23 cellular contexts compared by ENCODE assay signal in genomic region chr14:24256960-24257359, GRCh38. TPM values are rescaled to one million over a fixed set of nuclear protein-coding genes. Genes with fewer than 3 reads are reported as not detected.
DNase-seq lines count a peak whose midpoint lies in the region; ATAC-seq, FAIRE-seq and TF ChIP-seq lines count a peak whose summit lies in the region.
"Had no signal": no experiment of that assay in that cellular context is flagged by ENCODE, and none has a peak within 500 bp of the region (broad histone marks: within the 10 kb centered on the region; RNA-seq: fewer than 3 reads in every experiment).

No MANE protein-coding gene starts in this region.

- TF ChIP-seq CTCF in K562 (IDR thresholded peaks at IDR 0.05 in 2 of 3, conservative IDR thresholded peaks at IDR 0.05 in 1 of 3; ENCODE audit: insufficient read depth in 2 of 3, low read depth in 1 of 3, low read length in 3 of 3): no peak
- no peak for TF ChIP-seq CTCF in neural progenitor cell (IDR thresholded peaks at IDR 0.05)
- no peak for TF ChIP-seq CTCF in type B pancreatic cell (conservative IDR thresholded peaks at IDR 0.05)

- H2AFZ ChIP-seq in K562 (ENCODE audit: low read depth, low read length) (no peak overlapping the region), neural progenitor cell (replicated peaks) (no peak overlapping the region)

- H3K9ac ChIP-seq in K562 (ENCODE audit: insufficient read depth in 1 of 2, low read depth in 2 of 2, low read length in 2 of 2): peak overlapping the region; percentile 44 to 79; a peak in 3 of 4 replicates
- no peak overlapping the region for H3K9ac ChIP-seq in neural progenitor cell

- DNase-seq in left cardiac atrium (peak; percentile 18), Right ventricle myocardium superior (no peak), K562 (ENCODE audit: extremely low read depth in 1 of 4, low spot score in 3 of 4) (no peak), neural progenitor cell (ENCODE audit: low spot score) (no peak), type B pancreatic cell (ENCODE audit: extremely low spot score, unreplicated experiment) (no peak)
- DNase-seq in activated T-cell treated with anti-CD3 and anti-CD28 coated beads, Interleukin-2, amount 50 U/mL, for 72 hours: no peak
- DNase-seq in activated naive CD8-positive, alpha-beta T cell treated with anti-CD3 and anti-CD28 coated beads, Interleukin-2, amount 50 U/mL, for 24 hours: no peak
- DNase-seq: DMS53, GDM1, MV-4-11, NCI-H1105 treated with DMSO at 0.1 percent for 48 hours, NCI-H2081, NCI-H2171 treated with DMSO at 0.1 percent for 48 hours, NCI-H526, SHP77 treated with DMSO at 0.1 percent for 48 hours had no signal

- H3K27me3 ChIP-seq in K562 (ENCODE audit: control insufficient read depth in 2 of 2, insufficient read depth in 2 of 2, low read length in 2 of 2) (no peaks in the 10 kb centered on the region), neural progenitor cell (no peaks in the 10 kb centered on the region)

- H3K27ac Mint-ChIP-seq in neural progenitor cell (peak overlapping the region; percentile 39), type B pancreatic cell (peak overlapping the region; percentile 59)
- H3K27ac Mint-ChIP-seq in activated T-cell treated with anti-CD3 and anti-CD28 coated beads, Interleukin-2, amount 50 U/mL, for 72 hours: no peak overlapping the region
- H3K27ac Mint-ChIP-seq in activated naive CD8-positive, alpha-beta T cell treated with anti-CD3 and anti-CD28 coated beads, Interleukin-2, amount 50 U/mL, for 24 hours: no peak overlapping the region
- H3K27ac Mint-ChIP-seq: B cell had no signal

- H3K36me3 Mint-ChIP-seq in neural progenitor cell: no peaks in the 10 kb centered on the region
- no peaks in the 10 kb centered on the region for H3K36me3 Mint-ChIP-seq in type B pancreatic cell
- no peaks in the 10 kb centered on the region for H3K36me3 Mint-ChIP-seq in activated T-cell treated with anti-CD3 and anti-CD28 coated beads, Interleukin-2, amount 50 U/mL, for 72 hours (ENCODE audit: insufficient read depth in 2 of 2)
- H3K36me3 Mint-ChIP-seq in activated naive CD8-positive, alpha-beta T cell treated with anti-CD3 and anti-CD28 coated beads, Interleukin-2, amount 50 U/mL, for 24 hours (ENCODE audit: low read depth): peaks cover 1% of the 10 kb centered on the region

- no peak overlapping the region for H3K4me3 ChIP-seq in K562
- no peak overlapping the region for H3K4me3 ChIP-seq in neural progenitor cell
- H3K4me3 ChIP-seq: SK-N-MC had no signal

- peak overlapping the region; percentile 62 for H3K27ac ChIP-seq in K562 (ENCODE audit: extremely low read depth, low read depth, low read length)
- no peak overlapping the region for H3K27ac ChIP-seq in neural progenitor cell
- H3K27ac ChIP-seq: SK-N-MC had no signal

- no peak for TF ChIP-seq EP300 in K562 (IDR thresholded peaks at IDR 0.05; ENCODE audit: low read length)

- H3F3A ChIP-seq in neural progenitor cell (ENCODE audit: low read depth): no peaks in the 10 kb centered on the region

- no peak for TF ChIP-seq POLR2A in K562 (conservative IDR thresholded peaks at IDR 0.05)

- no peak overlapping the region for H3K4me3 Mint-ChIP-seq in neural progenitor cell
- H3K4me3 Mint-ChIP-seq in type B pancreatic cell: no peak overlapping the region
- no peak overlapping the region for H3K4me3 Mint-ChIP-seq in activated T-cell treated with anti-CD3 and anti-CD28 coated beads, Interleukin-2, amount 50 U/mL, for 72 hours
- no peak overlapping the region for H3K4me3 Mint-ChIP-seq in activated naive CD8-positive, alpha-beta T cell treated with anti-CD3 and anti-CD28 coated beads, Interleukin-2, amount 50 U/mL, for 24 hours
- H3K4me3 Mint-ChIP-seq: B cell, CD14-positive monocyte had no signal

- FAIRE-seq in K562 (lab: Jason Lieb, UNC): no peak
- FAIRE-seq: A204.1, GM19239, H1 had no signal

- H3K4me1 ChIP-seq in K562 (replicated peaks in 1 of 2; ENCODE audit: control insufficient read depth in 2 of 2, insufficient read depth in 2 of 2, low read length in 2 of 2) (peaks cover 22 to 59% of the 10 kb centered on the region in 2 experiments; a peak in 4 of 5 replicates), neural progenitor cell (no peaks in the 10 kb centered on the region)

- H3K4me1 Mint-ChIP-seq in neural progenitor cell (no peaks in the 10 kb centered on the region), type B pancreatic cell (ENCODE audit: unreplicated experiment) (no peaks in the 10 kb centered on the region)
- no peaks in the 10 kb centered on the region for H3K4me1 Mint-ChIP-seq in activated T-cell treated with anti-CD3 and anti-CD28 coated beads, Interleukin-2, amount 50 U/mL, for 72 hours (ENCODE audit: low read depth)
- no peaks in the 10 kb centered on the region for H3K4me1 Mint-ChIP-seq in activated naive CD8-positive, alpha-beta T cell treated with anti-CD3 and anti-CD28 coated beads, Interleukin-2, amount 50 U/mL, for 24 hours
- H3K4me1 Mint-ChIP-seq: B cell, CD14-positive monocyte had no signal

- H3K9me3 ChIP-seq in K562 (replicated peaks; ENCODE audit: control insufficient read depth, insufficient read depth, low read depth, low read length) (no peaks in the 10 kb centered on the region), neural progenitor cell (ENCODE audit: low read depth) (no peaks in the 10 kb centered on the region)

- peak overlapping the region; percentile 67 for H3K4me2 ChIP-seq in K562 (ENCODE audit: insufficient read depth, low read length)
- no peak overlapping the region for H3K4me2 ChIP-seq in neural progenitor cell

- no TSS peak for BruUV-seq in K562 (replicated peaks; lab: Mats Ljungman, UMichigan)

- H3K36me3 ChIP-seq in K562 (ENCODE audit: control insufficient read depth, insufficient read depth, low read length) (no peaks in the 10 kb centered on the region; the same call in 1 of the 3 replicates), neural progenitor cell (no peaks in the 10 kb centered on the region)

- H3K9me3 Mint-ChIP-seq in neural progenitor cell (no peaks in the 10 kb centered on the region), type B pancreatic cell (no peaks in the 10 kb centered on the region)
- no peaks in the 10 kb centered on the region for H3K9me3 Mint-ChIP-seq in activated T-cell treated with anti-CD3 and anti-CD28 coated beads, Interleukin-2, amount 50 U/mL, for 72 hours
- no peaks in the 10 kb centered on the region for H3K9me3 Mint-ChIP-seq in activated naive CD8-positive, alpha-beta T cell treated with anti-CD3 and anti-CD28 coated beads, Interleukin-2, amount 50 U/mL, for 24 hours
- H3K9me3 Mint-ChIP-seq: CD14-positive monocyte had no signal

- CTCF ChIA-PET in K562 (lab: Yijun Ruan, JAX; ENCODE audit: low intra/inter-chr PET ratio): no interaction called here

- no peak for TF ChIP-seq RAD21 in K562 (CRISPR knock-in tag; conservative IDR thresholded peaks at IDR 0.05 in 1 of 2, IDR thresholded peaks at IDR 0.05 in 1 of 2)

- no peaks in the 10 kb centered on the region for H3K79me2 ChIP-seq in K562 (ENCODE audit: control insufficient read depth, insufficient read depth, low read length)
- H3K79me2 ChIP-seq in neural progenitor cell (ENCODE audit: low read depth): no peaks in the 10 kb centered on the region

- POLR2A ChIA-PET in K562 (lab: Yijun Ruan, JAX): interaction anchor here (0.7 to 1.6 kb wide), 7 partner anchors 8 to 51 kb away, joined by 3 to 7 read pairs (median 4); partner anchors contain the start of genes CIDEB, DHRS1, NOP9 and RABGGTA

- peaks cover 4% of the 10 kb centered on the region for H3K27me3 Mint-ChIP-seq in neural progenitor cell (ENCODE audit: insufficient read depth, low read depth)
- no peaks in the 10 kb centered on the region for H3K27me3 Mint-ChIP-seq in type B pancreatic cell
- H3K27me3 Mint-ChIP-seq in activated T-cell treated with anti-CD3 and anti-CD28 coated beads, Interleukin-2, amount 50 U/mL, for 72 hours (ENCODE audit: low read depth): no peaks in the 10 kb centered on the region
- H3K27me3 Mint-ChIP-seq in activated naive CD8-positive, alpha-beta T cell treated with anti-CD3 and anti-CD28 coated beads, Interleukin-2, amount 50 U/mL, for 24 hours: no peaks in the 10 kb centered on the region
- H3K27me3 Mint-ChIP-seq: B cell had no signal

- 33% methylated on average over 3 of the region's 4 CpGs for WGBS in K562 (ENCODE audit: insufficient coverage, low coverage, missing lambda C conversion rate)

- ATAC-seq in left cardiac atrium (no peak), Right ventricle myocardium superior (ENCODE audit: poor library complexity) (no peak), K562 (no peak; the same call in 1 of the 3 replicates), GM21619 (IDR thresholded peaks at IDR 0.05; ENCODE audit: unreplicated experiment) (no peak)
- no peak for ATAC-seq in activated T-cell treated with anti-CD3 and anti-CD28 coated beads, Interleukin-2, amount 50 U/mL, for 72 hours (replicated peaks in 1 of 2)
- ATAC-seq in activated naive CD8-positive, alpha-beta T cell treated with anti-CD3 and anti-CD28 coated beads, Interleukin-2, amount 50 U/mL, for 24 hours: no peak
- ATAC-seq: HCT116 had no signal

- no peaks in the 10 kb centered on the region for H3K9me1 ChIP-seq in K562 (ENCODE audit: control insufficient read depth, insufficient read depth, low read length)

- in situ Hi-C loops in K562 (cut with MboI): no loop called here

- H4K20me1 ChIP-seq in K562 (replicated peaks; ENCODE audit: control insufficient read depth, insufficient read depth, low read length) (no peaks in the 10 kb centered on the region), neural progenitor cell (ENCODE audit: low read depth) (no peaks in the 10 kb centered on the region)

- intact Hi-C loops in left cardiac atrium (cut with DNase I) (no loop called here), Right ventricle myocardium superior (cut with DNase I) (loop anchor here (5.0 kb wide), 1 partner anchor 35 kb away; no protein-coding TSS in a partner anchor), K562 (cut with micrococcal nuclease) (no loop called here)

RNA-seq across cellular contexts. Expression of gene TGM1, which starts 6.0 kb away (rescaled TPM):
- total RNA-seq in left cardiac atrium: 1 to 10 TPM; 5.5 to 6.4 TPM
- total RNA-seq in Right ventricle myocardium superior: 1.1 TPM
- 12.3 and 30.0 TPM in 2 replicates for total RNA-seq in K562 (2011; cell fraction: chromatin; rRNA removed; ENCODE audit: low replicate concordance)
- total RNA-seq in K562 (2011; cell fraction: nucleolus; rRNA removed): 15.0 and 17.6 TPM in 2 replicates
- total RNA-seq in K562 (2011; cell fraction: nucleoplasm; rRNA removed): 9.9 and 10.5 TPM in 2 replicates
- 1.0 and 1.7 TPM in 2 replicates for total RNA-seq in K562 (2014; rRNA removed)
- 0.19 and 0.29 TPM in 2 replicates for total RNA-seq in K562 (2014; rRNA removed; fragmentation: Illumina TruSeq; extraction: Trizol)
- total RNA-seq in K562 (2015; rRNA removed; fragmentation: Illumina TruSeq; extraction: Trizol): 0.40 and 0.45 TPM in 2 replicates
- 0.63 and 2.4 TPM in 2 replicates for total RNA-seq in K562 (2021)
- 1.0 and 2.1 TPM in 2 replicates for polyA plus RNA-seq in K562 (2011; rRNA removed)
- 1.5 and 2.1 TPM in 2 replicates for polyA plus RNA-seq in K562 (2011; cell fraction: cytosol; rRNA removed)
- polyA plus RNA-seq in K562 (2011; cell fraction: nucleus; rRNA removed): 18.7 and 21.7 TPM in 2 replicates
- 0.61 and 1.5 TPM in 2 replicates for polyA plus RNA-seq in K562 (2012)
- polyA plus RNA-seq in K562 (2014; fragmentation: Illumina TruSeq; extraction: Trizol): 0.83 and 0.88 TPM in 2 replicates
- under 1 TPM; 0.13 to 0.20 TPM for polyA plus RNA-seq in K562 (2014; fragmentation: Nextera tagmentation; extraction: Ambion mirVana)
- polyA plus RNA-seq in K562 (2014; rRNA removed): 0.76 and 4.4 TPM in 2 replicates
- polyA minus RNA-seq in K562 (2011; rRNA and poly(A)+ RNA removed): 0.28 and 0.66 TPM in 2 replicates
- polyA minus RNA-seq in K562 (2011; cell fraction: cytosol; rRNA and poly(A)+ RNA removed): not detected in 2 replicates
- 3.5 and 3.7 TPM in 2 replicates for polyA minus RNA-seq in K562 (2011; cell fraction: nucleus; rRNA and poly(A)+ RNA removed)
- total RNA-seq in neural progenitor cell (ENCODE audit: low replicate concordance): 2.6 and 4.9 TPM in 2 replicates
- 10.1 and 16.6 TPM in 2 replicates for total RNA-seq in type B pancreatic cell (ENCODE audit: low replicate concordance)
- total RNA-seq in activated T-cell treated with anti-CD3 and anti-CD28 coated beads, Interleukin-2, amount 50 U/mL, for 72 hours: 10 to 100 TPM in 1 of 2 donors, 1 to 10 TPM in 1; 9.3 to 14.0 TPM
- polyA plus RNA-seq: CD14-positive monocyte had no signal

RNA-seq across cellular contexts. Expression of gene RABGGTA, which starts 14.4 kb away (rescaled TPM):
- total RNA-seq in left cardiac atrium (10 to 100 TPM; 16.1 to 18.6 TPM), Right ventricle myocardium superior (20.3 TPM), K562 (2014; rRNA removed) (15.9 and 18.7 TPM in 2 replicates), K562 (2014; rRNA removed; fragmentation: Illumina TruSeq; extraction: Trizol) (4.2 and 4.5 TPM in 2 replicates), K562 (2015; rRNA removed; fragmentation: Illumina TruSeq; extraction: Trizol) (8.8 and 9.4 TPM in 2 replicates), K562 (2021) (19.2 and 21.0 TPM in 2 replicates), neural progenitor cell (ENCODE audit: low replicate concordance) (7.1 and 22.9 TPM in 2 replicates), type B pancreatic cell (ENCODE audit: low replicate concordance) (31.1 and 39.2 TPM in 2 replicates)
- 42.3 and 150 TPM in 2 replicates for total RNA-seq in K562 (2011; cell fraction: chromatin; rRNA removed; ENCODE audit: low replicate concordance)
- 101 TPM in 2 replicates for total RNA-seq in K562 (2011; cell fraction: nucleolus; rRNA removed)
- total RNA-seq in K562 (2011; cell fraction: nucleoplasm; rRNA removed): 64.9 and 65.0 TPM in 2 replicates
- polyA plus RNA-seq in K562 (2011; rRNA removed) (9.6 and 30.0 TPM in 2 replicates), K562 (2014; fragmentation: Illumina TruSeq; extraction: Trizol) (15.4 and 18.1 TPM in 2 replicates), K562 (2014; fragmentation: Nextera tagmentation; extraction: Ambion mirVana) (10 to 100 TPM; 20.3 to 24.2 TPM), K562 (2014; rRNA removed) (15.5 and 16.5 TPM in 2 replicates)
- polyA plus RNA-seq in K562 (2011; cell fraction: cytosol; rRNA removed): 22.7 and 32.3 TPM in 2 replicates
- 122 and 134 TPM in 2 replicates for polyA plus RNA-seq in K562 (2011; cell fraction: nucleus; rRNA removed)
- 16.4 and 32.0 TPM in 2 replicates for polyA plus RNA-seq in K562 (2012)
- 13.1 and 19.4 TPM in 2 replicates for polyA minus RNA-seq in K562 (2011; rRNA and poly(A)+ RNA removed)
- 18.9 and 20.4 TPM in 2 replicates for polyA minus RNA-seq in K562 (2011; cell fraction: cytosol; rRNA and poly(A)+ RNA removed)
- 40.7 and 53.3 TPM in 2 replicates for polyA minus RNA-seq in K562 (2011; cell fraction: nucleus; rRNA and poly(A)+ RNA removed)
- total RNA-seq in activated T-cell treated with anti-CD3 and anti-CD28 coated beads, Interleukin-2, amount 50 U/mL, for 72 hours: 10 to 100 TPM; 53.8 to 56.2 TPM

RNA-seq across cellular contexts. Expression of gene TINF2, which starts 14.5 kb away (rescaled TPM):
- total RNA-seq in left cardiac atrium (10 to 100 TPM; 45.3 to 49.2 TPM), Right ventricle myocardium superior (28.7 TPM), K562 (2014; rRNA removed) (13.8 and 19.3 TPM in 2 replicates), K562 (2014; rRNA removed; fragmentation: Illumina TruSeq; extraction: Trizol) (20.2 and 21.5 TPM in 2 replicates), K562 (2015; rRNA removed; fragmentation: Illumina TruSeq; extraction: Trizol) (18.6 and 19.0 TPM in 2 replicates), K562 (2021) (20.9 and 24.1 TPM in 2 replicates), neural progenitor cell (ENCODE audit: low replicate concordance) (32.6 and 42.5 TPM in 2 replicates), type B pancreatic cell (ENCODE audit: low replicate concordance) (41.0 and 58.6 TPM in 2 replicates)
- total RNA-seq in K562 (2011; cell fraction: chromatin; rRNA removed; ENCODE audit: low replicate concordance): 21.0 and 30.8 TPM in 2 replicates
- total RNA-seq in K562 (2011; cell fraction: nucleolus; rRNA removed): 23.3 and 23.8 TPM in 2 replicates
- 18.8 and 21.9 TPM in 2 replicates for total RNA-seq in K562 (2011; cell fraction: nucleoplasm; rRNA removed)
- polyA plus RNA-seq in K562 (2011; rRNA removed) (15.6 and 18.5 TPM in 2 replicates), K562 (2014; fragmentation: Illumina TruSeq; extraction: Trizol) (31.5 and 33.8 TPM in 2 replicates), K562 (2014; fragmentation: Nextera tagmentation; extraction: Ambion mirVana) (10 to 100 TPM in 1 of 2 experiments, 1 to 10 TPM in 1; 9.7 to 11.3 TPM), K562 (2014; rRNA removed) (12.0 and 14.9 TPM in 2 replicates)
- 13.3 and 15.7 TPM in 2 replicates for polyA plus RNA-seq in K562 (2011; cell fraction: cytosol; rRNA removed)
- polyA plus RNA-seq in K562 (2011; cell fraction: nucleus; rRNA removed): 29.9 and 31.3 TPM in 2 replicates
- 21.8 and 23.9 TPM in 2 replicates for polyA plus RNA-seq in K562 (2012)
- polyA minus RNA-seq in K562 (2011; rRNA and poly(A)+ RNA removed): 8.1 and 9.1 TPM in 2 replicates
- polyA minus RNA-seq in K562 (2011; cell fraction: cytosol; rRNA and poly(A)+ RNA removed): 5.2 and 5.6 TPM in 2 replicates
- polyA minus RNA-seq in K562 (2011; cell fraction: nucleus; rRNA and poly(A)+ RNA removed): 11.3 and 14.3 TPM in 2 replicates
- total RNA-seq in activated T-cell treated with anti-CD3 and anti-CD28 coated beads, Interleukin-2, amount 50 U/mL, for 72 hours: 100 to 1,000 TPM in 1 of 2 donors, 10 to 100 TPM in 1; 87.7 to 103 TPM

RNA-seq across cellular contexts. Expression of gene GMPR2, which starts 24.2 kb away (rescaled TPM):
- total RNA-seq in left cardiac atrium (10 to 100 TPM; 24.1 to 34.1 TPM), Right ventricle myocardium superior (26.2 TPM), K562 (2014; rRNA removed) (37.9 and 40.0 TPM in 2 replicates), K562 (2014; rRNA removed; fragmentation: Illumina TruSeq; extraction: Trizol) (35.9 and 38.7 TPM in 2 replicates), K562 (2015; rRNA removed; fragmentation: Illumina TruSeq; extraction: Trizol) (29.0 and 30.5 TPM in 2 replicates), K562 (2021) (32.6 and 35.2 TPM in 2 replicates), neural progenitor cell (ENCODE audit: low replicate concordance) (98.4 and 101 TPM in 2 replicates), type B pancreatic cell (ENCODE audit: low replicate concordance) (53.6 and 66.6 TPM in 2 replicates)
- 55.4 and 58.6 TPM in 2 replicates for total RNA-seq in K562 (2011; cell fraction: chromatin; rRNA removed; ENCODE audit: low replicate concordance)
- 42.4 and 43.9 TPM in 2 replicates for total RNA-seq in K562 (2011; cell fraction: nucleolus; rRNA removed)
- 34.0 and 44.4 TPM in 2 replicates for total RNA-seq in K562 (2011; cell fraction: nucleoplasm; rRNA removed)
- polyA plus RNA-seq in K562 (2011; rRNA removed) (36.3 and 44.1 TPM in 2 replicates), K562 (2014; fragmentation: Illumina TruSeq; extraction: Trizol) (38.8 and 40.5 TPM in 2 replicates), K562 (2014; fragmentation: Nextera tagmentation; extraction: Ambion mirVana) (10 to 100 TPM; 40.0 to 67.4 TPM), K562 (2014; rRNA removed) (26.4 and 28.4 TPM in 2 replicates)
- polyA plus RNA-seq in K562 (2011; cell fraction: cytosol; rRNA removed): 24.1 and 39.4 TPM in 2 replicates
- 124 and 126 TPM in 2 replicates for polyA plus RNA-seq in K562 (2011; cell fraction: nucleus; rRNA removed)
- 44.7 and 62.7 TPM in 2 replicates for polyA plus RNA-seq in K562 (2012)
- polyA minus RNA-seq in K562 (2011; rRNA and poly(A)+ RNA removed): 28.0 and 29.2 TPM in 2 replicates
- polyA minus RNA-seq in K562 (2011; cell fraction: cytosol; rRNA and poly(A)+ RNA removed): 17.1 and 18.0 TPM in 2 replicates
- polyA minus RNA-seq in K562 (2011; cell fraction: nucleus; rRNA and poly(A)+ RNA removed): 26.5 and 46.5 TPM in 2 replicates
- 10 to 100 TPM; 67.5 to 75.5 TPM for total RNA-seq in activated T-cell treated with anti-CD3 and anti-CD28 coated beads, Interleukin-2, amount 50 U/mL, for 72 hours

RNA-seq across cellular contexts. Expression of gene NEDD8, which starts 24.8 kb away (rescaled TPM):
- total RNA-seq in left cardiac atrium: 100 to 1,000 TPM; 162 to 186 TPM
- 212 TPM for total RNA-seq in Right ventricle myocardium superior
- 34.2 and 38.9 TPM in 2 replicates for total RNA-seq in K562 (2011; cell fraction: chromatin; rRNA removed; ENCODE audit: low replicate concordance)
- 33.3 and 34.2 TPM in 2 replicates for total RNA-seq in K562 (2011; cell fraction: nucleolus; rRNA removed)
- 51.0 and 88.3 TPM in 2 replicates for total RNA-seq in K562 (2011; cell fraction: nucleoplasm; rRNA removed)
- 219 and 275 TPM in 2 replicates for total RNA-seq in K562 (2014; rRNA removed)
- total RNA-seq in K562 (2014; rRNA removed; fragmentation: Illumina TruSeq; extraction: Trizol): 260 and 291 TPM in 2 replicates
- total RNA-seq in K562 (2015; rRNA removed; fragmentation: Illumina TruSeq; extraction: Trizol): 235 and 243 TPM in 2 replicates
- 139 and 142 TPM in 2 replicates for total RNA-seq in K562 (2021)
- polyA plus RNA-seq in K562 (2011; rRNA removed): 218 and 229 TPM in 2 replicates
- polyA plus RNA-seq in K562 (2011; cell fraction: cytosol; rRNA removed): 163 and 225 TPM in 2 replicates
- 74.2 and 117 TPM in 2 replicates for polyA plus RNA-seq in K562 (2011; cell fraction: nucleus; rRNA removed)
- 143 and 265 TPM in 2 replicates for polyA plus RNA-seq in K562 (2012)
- polyA plus RNA-seq in K562 (2014; fragmentation: Illumina TruSeq; extraction: Trizol): 225 and 233 TPM in 2 replicates
- polyA plus RNA-seq in K562 (2014; fragmentation: Nextera tagmentation; extraction: Ambion mirVana): 100 to 1,000 TPM; 628 to 691 TPM
- polyA plus RNA-seq in K562 (2014; rRNA removed): 328 and 342 TPM in 2 replicates
- polyA minus RNA-seq in K562 (2011; rRNA and poly(A)+ RNA removed): 115 and 124 TPM in 2 replicates
- polyA minus RNA-seq in K562 (2011; cell fraction: cytosol; rRNA and poly(A)+ RNA removed): 27.9 and 42.0 TPM in 2 replicates
- 14.8 and 24.7 TPM in 2 replicates for polyA minus RNA-seq in K562 (2011; cell fraction: nucleus; rRNA and poly(A)+ RNA removed)
- 170 and 220 TPM in 2 replicates for total RNA-seq in neural progenitor cell (ENCODE audit: low replicate concordance)
- total RNA-seq in type B pancreatic cell (ENCODE audit: low replicate concordance): 158 and 161 TPM in 2 replicates
- total RNA-seq in activated T-cell treated with anti-CD3 and anti-CD28 coated beads, Interleukin-2, amount 50 U/mL, for 72 hours: 100 to 1,000 TPM; 127 to 148 TPM

Comparison
In these comparisons a context has a peak if more than half of its experiments do, and no peak if none do; other contexts are left out.
1. H3K27ac Mint-ChIP-seq: peak in neural progenitor cell (single experiment) and type B pancreatic cell (single experiment); none in activated T-cell treated with anti-CD3 and anti-CD28 coated beads, Interleukin-2, amount 50 U/mL, for 72 hours (single experiment) and activated naive CD8-positive, alpha-beta T cell treated with anti-CD3 and anti-CD28 coated beads, Interleukin-2, amount 50 U/mL, for 24 hours (single experiment).